In genomic region chr4:40544216-40544615, GRCh38 we compare ENCODE assay signal across 2 cellular contexts.
TF ChIP-seq lines count a peak whose summit lies in the region.

No MANE protein-coding gene starts in this region.

TF ChIP-seq in GM23338, 12 proteins besides CTCF, POLR2A, EP300 and RAD21 (continued from another document):
- TF ChIP-seq REST (IDR thresholded peaks at IDR 0.05; ENCODE audit: unreplicated experiment) (no peak), EZH2phosphoT487 (IDR thresholded peaks at IDR 0.05; ENCODE audit: unreplicated experiment) (no peak), ZNF331 (CRISPR knock-in tag; IDR thresholded peaks at IDR 0.05; ENCODE audit: low read depth) (no peak), EZH2 (IDR thresholded peaks at IDR 0.05; ENCODE audit: low read depth, unreplicated experiment) (no peak), STAT1 (IDR thresholded peaks at IDR 0.05; ENCODE audit: unreplicated experiment) (no peak)
- TF ChIP-seq, protein P1, sequence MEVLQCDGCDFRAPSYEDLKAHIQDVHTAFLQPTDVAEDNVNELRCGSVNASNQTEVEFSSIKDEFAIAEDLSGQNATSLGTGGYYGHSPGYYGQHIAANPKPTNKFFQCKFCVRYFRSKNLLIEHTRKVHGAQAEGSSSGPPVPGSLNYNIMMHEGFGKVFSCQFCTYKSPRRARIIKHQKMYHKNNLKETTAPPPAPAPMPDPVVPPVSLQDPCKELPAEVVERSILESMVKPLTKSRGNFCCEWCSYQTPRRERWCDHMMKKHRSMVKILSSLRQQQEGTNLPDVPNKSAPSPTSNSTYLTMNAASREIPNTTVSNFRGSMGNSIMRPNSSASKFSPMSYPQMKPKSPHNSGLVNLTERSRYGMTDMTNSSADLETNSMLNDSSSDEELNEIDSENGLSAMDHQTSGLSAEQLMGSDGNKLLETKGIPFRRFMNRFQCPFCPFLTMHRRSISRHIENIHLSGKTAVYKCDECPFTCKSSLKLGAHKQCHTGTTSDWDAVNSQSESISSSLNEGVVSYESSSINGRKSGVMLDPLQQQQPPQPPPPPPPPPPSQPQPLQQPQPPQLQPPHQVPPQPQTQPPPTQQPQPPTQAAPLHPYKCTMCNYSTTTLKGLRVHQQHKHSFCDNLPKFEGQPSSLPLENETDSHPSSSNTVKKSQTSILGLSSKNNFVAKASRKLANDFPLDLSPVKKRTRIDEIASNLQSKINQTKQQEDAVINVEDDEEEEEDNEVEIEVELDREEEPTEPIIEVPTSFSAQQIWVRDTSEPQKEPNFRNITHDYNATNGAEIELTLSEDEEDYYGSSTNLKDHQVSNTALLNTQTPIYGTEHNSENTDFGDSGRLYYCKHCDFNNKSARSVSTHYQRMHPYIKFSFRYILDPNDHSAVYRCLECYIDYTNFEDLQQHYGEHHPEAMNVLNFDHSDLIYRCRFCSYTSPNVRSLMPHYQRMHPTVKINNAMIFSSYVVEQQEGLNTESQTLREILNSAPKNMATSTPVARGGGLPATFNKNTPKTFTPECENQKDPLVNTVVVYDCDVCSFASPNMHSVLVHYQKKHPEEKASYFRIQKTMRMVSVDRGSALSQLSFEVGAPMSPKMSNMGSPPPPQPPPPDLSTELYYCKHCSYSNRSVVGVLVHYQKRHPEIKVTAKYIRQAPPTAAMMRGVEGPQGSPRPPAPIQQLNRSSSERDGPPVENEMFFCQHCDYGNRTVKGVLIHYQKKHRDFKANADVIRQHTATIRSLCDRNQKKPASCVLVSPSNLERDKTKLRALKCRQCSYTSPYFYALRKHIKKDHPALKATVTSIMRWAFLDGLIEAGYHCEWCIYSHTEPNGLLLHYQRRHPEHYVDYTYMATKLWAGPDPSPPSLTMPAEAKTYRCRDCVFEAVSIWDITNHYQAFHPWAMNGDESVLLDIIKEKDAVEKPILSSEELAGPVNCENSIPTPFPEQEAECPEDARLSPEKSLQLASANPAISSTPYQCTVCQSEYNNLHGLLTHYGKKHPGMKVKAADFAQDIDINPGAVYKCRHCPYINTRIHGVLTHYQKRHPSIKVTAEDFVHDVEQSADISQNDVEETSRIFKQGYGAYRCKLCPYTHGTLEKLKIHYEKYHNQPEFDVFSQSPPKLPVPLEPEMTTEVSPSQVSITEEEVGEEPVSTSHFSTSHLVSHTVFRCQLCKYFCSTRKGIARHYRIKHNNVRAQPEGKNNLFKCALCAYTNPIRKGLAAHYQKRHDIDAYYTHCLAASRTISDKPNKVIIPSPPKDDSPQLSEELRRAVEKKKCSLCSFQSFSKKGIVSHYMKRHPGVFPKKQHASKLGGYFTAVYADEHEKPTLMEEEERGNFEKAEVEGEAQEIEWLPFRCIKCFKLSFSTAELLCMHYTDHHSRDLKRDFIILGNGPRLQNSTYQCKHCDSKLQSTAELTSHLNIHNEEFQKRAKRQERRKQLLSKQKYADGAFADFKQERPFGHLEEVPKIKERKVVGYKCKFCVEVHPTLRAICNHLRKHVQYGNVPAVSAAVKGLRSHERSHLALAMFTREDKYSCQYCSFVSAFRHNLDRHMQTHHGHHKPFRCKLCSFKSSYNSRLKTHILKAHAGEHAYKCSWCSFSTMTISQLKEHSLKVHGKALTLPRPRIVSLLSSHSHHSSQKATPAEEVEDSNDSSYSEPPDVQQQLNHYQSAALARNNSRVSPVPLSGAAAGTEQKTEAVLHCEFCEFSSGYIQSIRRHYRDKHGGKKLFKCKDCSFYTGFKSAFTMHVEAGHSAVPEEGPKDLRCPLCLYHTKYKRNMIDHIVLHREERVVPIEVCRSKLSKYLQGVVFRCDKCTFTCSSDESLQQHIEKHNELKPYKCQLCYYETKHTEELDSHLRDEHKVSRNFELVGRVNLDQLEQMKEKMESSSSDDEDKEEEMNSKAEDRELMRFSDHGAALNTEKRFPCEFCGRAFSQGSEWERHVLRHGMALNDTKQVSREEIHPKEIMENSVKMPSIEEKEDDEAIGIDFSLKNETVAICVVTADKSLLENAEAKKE (CRISPR knock-in tag; IDR thresholded peaks at IDR 0.05) = no peak
- TF ChIP-seq, protein P2, sequence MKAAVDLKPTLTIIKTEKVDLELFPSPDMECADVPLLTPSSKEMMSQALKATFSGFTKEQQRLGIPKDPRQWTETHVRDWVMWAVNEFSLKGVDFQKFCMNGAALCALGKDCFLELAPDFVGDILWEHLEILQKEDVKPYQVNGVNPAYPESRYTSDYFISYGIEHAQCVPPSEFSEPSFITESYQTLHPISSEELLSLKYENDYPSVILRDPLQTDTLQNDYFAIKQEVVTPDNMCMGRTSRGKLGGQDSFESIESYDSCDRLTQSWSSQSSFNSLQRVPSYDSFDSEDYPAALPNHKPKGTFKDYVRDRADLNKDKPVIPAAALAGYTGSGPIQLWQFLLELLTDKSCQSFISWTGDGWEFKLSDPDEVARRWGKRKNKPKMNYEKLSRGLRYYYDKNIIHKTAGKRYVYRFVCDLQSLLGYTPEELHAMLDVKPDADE (IDR thresholded peaks at IDR 0.05) = no peak

TF ChIP-seq in WTC11, 78 proteins besides CTCF, POLR2A, EP300 and RAD21 (continued from another document):
- no peak for TF ChIP-seq CDX4 (CRISPR knock-in tag; IDR thresholded peaks at IDR 0.05; ENCODE audit: borderline replicate concordance)
- TF ChIP-seq EMX1 (CRISPR knock-in tag; IDR thresholded peaks at IDR 0.05) = no peak
- TF ChIP-seq ZBTB21 (CRISPR knock-in tag; IDR thresholded peaks at IDR 0.05; ENCODE audit: borderline replicate concordance) = no peak
- no peak for TF ChIP-seq NR1H2 (CRISPR knock-in tag; IDR thresholded peaks at IDR 0.05)
- TF ChIP-seq USF1 (CRISPR knock-in tag; IDR thresholded peaks at IDR 0.05) = no peak
- TF ChIP-seq, protein P3, sequence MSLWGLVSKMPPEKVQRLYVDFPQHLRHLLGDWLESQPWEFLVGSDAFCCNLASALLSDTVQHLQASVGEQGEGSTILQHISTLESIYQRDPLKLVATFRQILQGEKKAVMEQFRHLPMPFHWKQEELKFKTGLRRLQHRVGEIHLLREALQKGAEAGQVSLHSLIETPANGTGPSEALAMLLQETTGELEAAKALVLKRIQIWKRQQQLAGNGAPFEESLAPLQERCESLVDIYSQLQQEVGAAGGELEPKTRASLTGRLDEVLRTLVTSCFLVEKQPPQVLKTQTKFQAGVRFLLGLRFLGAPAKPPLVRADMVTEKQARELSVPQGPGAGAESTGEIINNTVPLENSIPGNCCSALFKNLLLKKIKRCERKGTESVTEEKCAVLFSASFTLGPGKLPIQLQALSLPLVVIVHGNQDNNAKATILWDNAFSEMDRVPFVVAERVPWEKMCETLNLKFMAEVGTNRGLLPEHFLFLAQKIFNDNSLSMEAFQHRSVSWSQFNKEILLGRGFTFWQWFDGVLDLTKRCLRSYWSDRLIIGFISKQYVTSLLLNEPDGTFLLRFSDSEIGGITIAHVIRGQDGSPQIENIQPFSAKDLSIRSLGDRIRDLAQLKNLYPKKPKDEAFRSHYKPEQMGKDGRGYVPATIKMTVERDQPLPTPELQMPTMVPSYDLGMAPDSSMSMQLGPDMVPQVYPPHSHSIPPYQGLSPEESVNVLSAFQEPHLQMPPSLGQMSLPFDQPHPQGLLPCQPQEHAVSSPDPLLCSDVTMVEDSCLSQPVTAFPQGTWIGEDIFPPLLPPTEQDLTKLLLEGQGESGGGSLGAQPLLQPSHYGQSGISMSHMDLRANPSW (CRISPR knock-in tag; conservative IDR thresholded peaks at IDR 0.05; ENCODE audit: low read depth) = no peak
- no peak for TF ChIP-seq GTF2I (CRISPR knock-in tag; conservative IDR thresholded peaks at IDR 0.05)
- no peak for TF ChIP-seq FOXJ3 (CRISPR knock-in tag; IDR thresholded peaks at IDR 0.05; ENCODE audit: borderline replicate concordance)
- no peak for TF ChIP-seq ZNF425 (CRISPR knock-in tag; conservative IDR thresholded peaks at IDR 0.05)
- no peak for TF ChIP-seq GRHL2 (CRISPR knock-in tag; IDR thresholded peaks at IDR 0.05; ENCODE audit: insufficient replicate concordance, severe bottlenecking)
- no peak for TF ChIP-seq ATF1 (CRISPR knock-in tag; IDR thresholded peaks at IDR 0.05)
- no peak for TF ChIP-seq MYBL2 (CRISPR knock-in tag; IDR thresholded peaks at IDR 0.05)
- TF ChIP-seq ZNF219 (CRISPR knock-in tag; IDR thresholded peaks at IDR 0.05; ENCODE audit: borderline replicate concordance) = no peak
